10 cellular contexts compared by ENCODE assay signal in genomic region chr2:104518256-104518655, GRCh38.
"Had no signal": no experiment of that assay in that cellular context is flagged by ENCODE, and none has a peak within 500 bp of the region (broad histone marks: within the 10 kb centered on the region; RNA-seq: fewer than 3 reads in every experiment).

No MANE protein-coding gene starts in this region.

- DNase-seq: GM23248, GOT3, H7, H9, HCEC 1CT, HFFc6 had no signal

- H3K27ac ChIP-seq: GM23248 had no signal

- H3K4me1 ChIP-seq: HAP-1 had no signal

- FAIRE-seq: H1, H54 had no signal

- H3K9me3 ChIP-seq: HAP-1 had no signal

- H3K36me3 ChIP-seq: HAP-1 had no signal

- H3K4me3 ChIP-seq: GM23248, GM23338, HAP-1 had no signal
